In the genomic region with DNA sequence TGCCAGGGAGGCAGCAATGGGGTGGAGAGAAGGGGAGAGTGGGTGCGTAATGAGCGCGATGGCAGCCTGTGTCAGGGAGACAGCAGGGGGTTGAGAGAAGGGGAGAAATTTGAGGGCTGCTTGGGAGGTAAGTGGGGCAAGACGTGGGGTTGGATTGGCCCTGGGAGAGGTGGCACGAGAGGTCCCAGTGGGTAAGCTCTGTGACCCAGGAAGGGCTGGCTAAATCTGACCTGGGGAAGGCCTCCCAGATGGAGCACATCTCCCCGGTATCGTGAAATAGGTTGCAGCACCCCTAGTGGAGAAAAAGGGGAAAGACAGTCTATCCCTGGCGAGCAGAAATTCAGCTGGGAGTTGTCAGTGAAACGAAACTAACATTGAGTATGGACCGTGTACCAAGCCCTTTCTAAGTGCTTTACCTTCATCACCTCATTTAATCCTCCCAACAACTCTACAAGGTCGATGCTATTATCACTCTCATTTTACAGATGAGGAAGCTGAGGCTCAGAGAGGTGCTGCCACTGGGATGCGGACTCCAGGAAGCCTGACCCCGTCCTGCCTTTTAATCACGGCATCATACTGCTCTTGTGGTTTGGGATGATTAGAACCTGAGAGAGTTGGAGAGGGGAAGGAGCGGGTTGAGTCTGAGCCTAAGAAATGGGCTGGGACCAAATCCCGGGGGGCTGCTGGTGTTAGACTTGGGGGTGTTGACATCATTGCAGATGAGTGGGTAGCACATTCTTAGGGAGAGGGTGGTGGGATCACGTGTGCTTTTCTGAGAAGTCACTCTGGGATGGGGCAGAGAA, we compare ENCODE assay signal across 1 cellular context.
TF ChIP-seq lines count a peak whose summit lies in the region.

No MANE protein-coding gene starts in this region.

TF ChIP-seq in HEK293, 187 proteins besides CTCF, POLR2A, EP300 and RAD21 (continued from another document and continues in another):
- TF ChIP-seq, protein P1, sequence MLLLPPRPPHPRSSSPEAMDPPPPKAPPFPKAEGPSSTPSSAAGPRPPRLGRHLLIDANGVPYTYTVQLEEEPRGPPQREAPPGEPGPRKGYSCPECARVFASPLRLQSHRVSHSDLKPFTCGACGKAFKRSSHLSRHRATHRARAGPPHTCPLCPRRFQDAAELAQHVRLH (tag by site-specific recombination; IDR thresholded peaks at IDR 0.05) = no peak
- no peak for TF ChIP-seq ZNF48 (tag by site-specific recombination; IDR thresholded peaks at IDR 0.05)
- 0 out of 2 replicates have a peak, but pooled peaks have one; percentile 5 for TF ChIP-seq GLI4 (tag by site-specific recombination; IDR thresholded peaks at IDR 0.05)
- TF ChIP-seq GLIS1 (tag by site-specific recombination; IDR thresholded peaks at IDR 0.05) = peak; percentile 98
- TF ChIP-seq ZNF792 (tag by site-specific recombination; IDR thresholded peaks at IDR 0.05) = no peak
- peak; percentile 37; the same call in 1 of the 2 replicates for TF ChIP-seq YY2 (tag by site-specific recombination; IDR thresholded peaks at IDR 0.05)
- TF ChIP-seq, protein P2, sequence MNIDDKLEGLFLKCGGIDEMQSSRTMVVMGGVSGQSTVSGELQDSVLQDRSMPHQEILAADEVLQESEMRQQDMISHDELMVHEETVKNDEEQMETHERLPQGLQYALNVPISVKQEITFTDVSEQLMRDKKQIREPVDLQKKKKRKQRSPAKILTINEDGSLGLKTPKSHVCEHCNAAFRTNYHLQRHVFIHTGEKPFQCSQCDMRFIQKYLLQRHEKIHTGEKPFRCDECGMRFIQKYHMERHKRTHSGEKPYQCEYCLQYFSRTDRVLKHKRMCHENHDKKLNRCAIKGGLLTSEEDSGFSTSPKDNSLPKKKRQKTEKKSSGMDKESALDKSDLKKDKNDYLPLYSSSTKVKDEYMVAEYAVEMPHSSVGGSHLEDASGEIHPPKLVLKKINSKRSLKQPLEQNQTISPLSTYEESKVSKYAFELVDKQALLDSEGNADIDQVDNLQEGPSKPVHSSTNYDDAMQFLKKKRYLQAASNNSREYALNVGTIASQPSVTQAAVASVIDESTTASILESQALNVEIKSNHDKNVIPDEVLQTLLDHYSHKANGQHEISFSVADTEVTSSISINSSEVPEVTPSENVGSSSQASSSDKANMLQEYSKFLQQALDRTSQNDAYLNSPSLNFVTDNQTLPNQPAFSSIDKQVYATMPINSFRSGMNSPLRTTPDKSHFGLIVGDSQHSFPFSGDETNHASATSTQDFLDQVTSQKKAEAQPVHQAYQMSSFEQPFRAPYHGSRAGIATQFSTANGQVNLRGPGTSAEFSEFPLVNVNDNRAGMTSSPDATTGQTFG (tag by site-specific recombination; IDR thresholded peaks at IDR 0.05; ENCODE audit: borderline replicate concordance) = no peak
- no peak for TF ChIP-seq BCL11B (tag by site-specific recombination; IDR thresholded peaks at IDR 0.05; ENCODE audit: low read depth)
- TF ChIP-seq, protein P3, sequence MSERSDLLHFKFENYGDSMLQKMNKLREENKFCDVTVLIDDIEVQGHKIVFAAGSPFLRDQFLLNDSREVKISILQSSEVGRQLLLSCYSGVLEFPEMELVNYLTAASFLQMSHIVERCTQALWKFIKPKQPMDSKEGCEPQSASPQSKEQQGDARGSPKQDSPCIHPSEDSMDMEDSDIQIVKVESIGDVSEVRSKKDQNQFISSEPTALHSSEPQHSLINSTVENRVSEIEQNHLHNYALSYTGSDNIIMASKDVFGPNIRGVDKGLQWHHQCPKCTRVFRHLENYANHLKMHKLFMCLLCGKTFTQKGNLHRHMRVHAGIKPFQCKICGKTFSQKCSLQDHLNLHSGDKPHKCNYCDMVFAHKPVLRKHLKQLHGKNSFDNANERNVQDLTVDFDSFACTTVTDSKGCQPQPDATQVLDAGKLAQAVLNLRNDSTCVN (tag by site-specific recombination; optimal IDR thresholded peaks at IDR 0.05) = peak; percentile 18
- 0 out of 2 replicates have a peak, but pooled peaks have one; percentile 2 for TF ChIP-seq ZNF169 (tag by site-specific recombination; IDR thresholded peaks at IDR 0.05)
- 0 out of 2 replicates have a peak, but pooled peaks have one; percentile 18 for TF ChIP-seq ZNF518A (tag by site-specific recombination; conservative IDR thresholded peaks at IDR 0.05; ENCODE audit: low read depth)
- TF ChIP-seq ZNF76 (tag by site-specific recombination; IDR thresholded peaks at IDR 0.05; ENCODE audit: borderline replicate concordance, low read depth) = 0 out of 2 replicates have a peak, but pooled peaks have one; percentile 10
- no peak for TF ChIP-seq ZNF132 (tag by site-specific recombination; IDR thresholded peaks at IDR 0.05; ENCODE audit: borderline replicate concordance)
- no peak for TF ChIP-seq ZNF423 (tag by site-specific recombination; IDR thresholded peaks at IDR 0.05)
- 0 out of 2 replicates have a peak, but pooled peaks have one; percentile 39 for TF ChIP-seq EGR2 (tag by site-specific recombination; IDR thresholded peaks at IDR 0.05; ENCODE audit: low read depth)
- peak; percentile 93 for TF ChIP-seq PRDM4 (tag by site-specific recombination; IDR thresholded peaks at IDR 0.05)
- TF ChIP-seq KLF8 (tag by site-specific recombination; IDR thresholded peaks at IDR 0.05) = no peak
- 0 out of 2 replicates have a peak, but pooled peaks have one; percentile 41 for TF ChIP-seq PRDM2 (tag by site-specific recombination; IDR thresholded peaks at IDR 0.05; ENCODE audit: borderline replicate concordance)
- no peak for TF ChIP-seq SCRT1 (tag by site-specific recombination; IDR thresholded peaks at IDR 0.05; ENCODE audit: borderline replicate concordance)
- TF ChIP-seq ZEB2 (tag by site-specific recombination; IDR thresholded peaks at IDR 0.05) = 0 out of 2 replicates have a peak, but pooled peaks have one; percentile 16
- no peak for TF ChIP-seq ZNF791 (tag by site-specific recombination; IDR thresholded peaks at IDR 0.05)
- TF ChIP-seq ZNF16 (tag by site-specific recombination; IDR thresholded peaks at IDR 0.05; ENCODE audit: low read depth) = no peak
- no peak for TF ChIP-seq OSR2 (tag by site-specific recombination; IDR thresholded peaks at IDR 0.05)
- TF ChIP-seq, protein P4, sequence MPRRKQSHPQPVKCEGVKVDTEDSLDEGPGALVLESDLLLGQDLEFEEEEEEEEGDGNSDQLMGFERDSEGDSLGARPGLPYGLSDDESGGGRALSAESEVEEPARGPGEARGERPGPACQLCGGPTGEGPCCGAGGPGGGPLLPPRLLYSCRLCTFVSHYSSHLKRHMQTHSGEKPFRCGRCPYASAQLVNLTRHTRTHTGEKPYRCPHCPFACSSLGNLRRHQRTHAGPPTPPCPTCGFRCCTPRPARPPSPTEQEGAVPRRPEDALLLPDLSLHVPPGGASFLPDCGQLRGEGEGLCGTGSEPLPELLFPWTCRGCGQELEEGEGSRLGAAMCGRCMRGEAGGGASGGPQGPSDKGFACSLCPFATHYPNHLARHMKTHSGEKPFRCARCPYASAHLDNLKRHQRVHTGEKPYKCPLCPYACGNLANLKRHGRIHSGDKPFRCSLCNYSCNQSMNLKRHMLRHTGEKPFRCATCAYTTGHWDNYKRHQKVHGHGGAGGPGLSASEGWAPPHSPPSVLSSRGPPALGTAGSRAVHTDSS (tag by site-specific recombination; IDR thresholded peaks at IDR 0.05) = 0 out of 2 replicates have a peak, but pooled peaks have one; percentile 25
- TF ChIP-seq ZNF324 (tag by site-specific recombination; IDR thresholded peaks at IDR 0.05) = 0 out of 2 replicates have a peak, but pooled peaks have one; percentile 20
- peak; percentile 13; the same call in 1 of the 2 replicates for TF ChIP-seq ZNF629 (tag by site-specific recombination; IDR thresholded peaks at IDR 0.05)
- TF ChIP-seq, protein P5, sequence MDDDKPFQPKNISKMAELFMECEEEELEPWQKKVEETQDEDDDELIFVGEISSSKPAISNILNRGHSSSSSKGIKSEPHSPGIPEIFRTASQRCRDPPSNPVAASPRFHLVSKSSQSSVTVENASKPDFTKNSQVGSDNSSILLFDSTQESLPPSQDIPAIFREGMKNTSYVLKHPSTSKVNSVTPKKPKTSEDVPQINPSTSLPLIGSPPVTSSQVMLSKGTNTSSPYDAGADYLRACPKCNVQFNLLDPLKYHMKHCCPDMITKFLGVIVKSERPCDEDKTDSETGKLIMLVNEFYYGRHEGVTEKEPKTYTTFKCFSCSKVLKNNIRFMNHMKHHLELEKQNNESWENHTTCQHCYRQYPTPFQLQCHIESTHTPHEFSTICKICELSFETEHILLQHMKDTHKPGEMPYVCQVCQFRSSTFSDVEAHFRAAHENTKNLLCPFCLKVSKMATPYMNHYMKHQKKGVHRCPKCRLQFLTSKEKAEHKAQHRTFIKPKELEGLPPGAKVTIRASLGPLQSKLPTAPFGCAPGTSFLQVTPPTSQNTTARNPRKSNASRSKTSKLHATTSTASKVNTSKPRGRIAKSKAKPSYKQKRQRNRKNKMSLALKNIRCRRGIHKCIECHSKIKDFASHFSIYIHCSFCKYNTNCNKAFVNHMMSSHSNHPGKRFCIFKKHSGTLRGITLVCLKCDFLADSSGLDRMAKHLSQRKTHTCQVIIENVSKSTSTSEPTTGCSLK (tag by site-specific recombination; IDR thresholded peaks at IDR 0.05) = 0 out of 2 replicates have a peak, but pooled peaks have one; percentile 46
